In genomic region chr10:116269612-116270011, GRCh38 we compare ENCODE assay signal across 17 cellular contexts. TPM values are rescaled to one million over a fixed set of nuclear protein-coding genes. Genes with fewer than 3 reads are reported as not detected.
DNase-seq lines count a peak whose midpoint lies in the region; ATAC-seq and TF ChIP-seq lines count a peak whose summit lies in the region.
"Had no signal": no experiment of that assay in that cellular context is flagged by ENCODE, and none has a peak within 500 bp of the region (broad histone marks: within the 10 kb centered on the region; RNA-seq: fewer than 3 reads in every experiment).

No MANE protein-coding gene starts in this region.

- no peaks in the 10 kb centered on the region for H3K79me2 ChIP-seq in osteoblast (ENCODE audit: insufficient read depth, low read length)

- no peak for TF ChIP-seq EP300 in esophagus muscularis mucosa (IDR thresholded peaks at IDR 0.05)

- intact Hi-C loops in Right ventricle myocardium superior (cut with DNase I) (no loop called here), esophagus muscularis mucosa (cut with DNase I) (no loop called here), uterus (cut with DNase I; ENCODE audit: low total_unique reads) (no loop called here)

- no peak overlapping the region for H2AFZ ChIP-seq in osteoblast (ENCODE audit: low read length)

- WGBS in esophagus muscularis mucosa, result 62% methylated on average over 6 of the region's 6 CpGs

- H3K27me3 ChIP-seq in right atrium auricular region (peaks cover 0 to 17% of the 10 kb centered on the region in 2 donors), esophagus muscularis mucosa (peaks cover 0 to 70% (median 19%) of the 10 kb centered on the region in 4 donors), osteoblast (ENCODE audit: insufficient read depth, low read length) (peaks cover 30% of the 10 kb centered on the region), uterus (no peaks in the 10 kb centered on the region)

- TF ChIP-seq POLR2A in esophagus muscularis mucosa (IDR thresholded peaks at IDR 0.05; ENCODE audit: low read depth), result no peak
- TF ChIP-seq POLR2A in uterus (IDR thresholded peaks at IDR 0.05), result no peak

- H3K4me3 ChIP-seq in right atrium auricular region (no peak overlapping the region), esophagus muscularis mucosa (no peak overlapping the region), osteoblast (ENCODE audit: insufficient read depth, low read length) (no peak overlapping the region), uterus (no peak overlapping the region)
- H3K4me3 ChIP-seq: MG63, SK-N-MC had no signal

- no peaks in the 10 kb centered on the region for H4K20me1 ChIP-seq in osteoblast (ENCODE audit: insufficient read depth, low read length)

- H3K4me2 ChIP-seq in osteoblast (ENCODE audit: insufficient read depth, low read length), result no peak overlapping the region
- H3K4me2 ChIP-seq: KMS-11 had no signal

- H3K27ac ChIP-seq in right atrium auricular region (no peak overlapping the region), esophagus muscularis mucosa (replicated peaks in 1 of 4) (peak overlapping the region in 1 of 4 donors; percentile 80), osteoblast (ENCODE audit: low read depth, low read length) (no peak overlapping the region), uterus (no peak overlapping the region)
- H3K27ac ChIP-seq: KMS-11, SK-N-MC had no signal

- peaks cover 0 to 33% of the 10 kb centered on the region in 2 donors for H3K4me1 ChIP-seq in right atrium auricular region
- peaks cover 15 to 50% (median 44%) of the 10 kb centered on the region in 4 donors for H3K4me1 ChIP-seq in esophagus muscularis mucosa
- peaks cover 12% of the 10 kb centered on the region for H3K4me1 ChIP-seq in osteoblast (ENCODE audit: insufficient read depth, low read length)
- no peaks in the 10 kb centered on the region for H3K4me1 ChIP-seq in uterus

- H3K36me3 ChIP-seq in right atrium auricular region, result no peaks in the 10 kb centered on the region
- H3K36me3 ChIP-seq in esophagus muscularis mucosa, result peaks cover 0 to 4% (median 0%) of the 10 kb centered on the region in 4 donors
- H3K36me3 ChIP-seq in osteoblast (ENCODE audit: insufficient read depth, low read length), result no peaks in the 10 kb centered on the region
- H3K36me3 ChIP-seq in uterus, result no peaks in the 10 kb centered on the region
- H3K36me3 ChIP-seq: MG63 had no signal

- DNase-seq in Right ventricle myocardium superior, result peak; percentile 50
- no peak for DNase-seq in right atrium auricular region (ENCODE audit: low spot score)
- DNase-seq in esophagus muscularis mucosa (ENCODE audit: extremely low spot score), result peak; percentile 7
- DNase-seq in osteoblast (ENCODE audit: insufficient read length, low spot score, missing footprints), result peak; percentile 71
- peak; percentile 32 to 55 for DNase-seq in uterus
- no peak for DNase-seq in AG08395 (ENCODE audit: low spot score)
- DNase-seq: 8988T, C1 segment of cervical spinal cord, EL, HCEC 1CT, MG63, NCI-H1694 treated with DMSO at 0.1 percent for 48 hours, NCI-H345 had no signal

- ATAC-seq in Right ventricle myocardium superior (ENCODE audit: poor library complexity) (no peak), HG03571 (IDR thresholded peaks at IDR 0.05; ENCODE audit: unreplicated experiment) (no peak), GM18519 (IDR thresholded peaks at IDR 0.05; ENCODE audit: low FRiP score, unreplicated experiment) (no peak)

- TF ChIP-seq CTCF in right atrium auricular region (IDR thresholded peaks at IDR 0.05) (no peak), esophagus muscularis mucosa (IDR thresholded peaks at IDR 0.05) (no peak), osteoblast (IDR thresholded peaks at IDR 0.05; ENCODE audit: extremely low read depth, low read depth, low read length) (no peak), uterus (IDR thresholded peaks at IDR 0.05) (no peak)

- no peaks in the 10 kb centered on the region for H3K9me3 ChIP-seq in right atrium auricular region
- H3K9me3 ChIP-seq in esophagus muscularis mucosa, result no peaks in the 10 kb centered on the region
- H3K9me3 ChIP-seq in osteoblast (ENCODE audit: low read depth, low read length), result no peaks in the 10 kb centered on the region
- no peaks in the 10 kb centered on the region for H3K9me3 ChIP-seq in uterus
- H3K9me3 ChIP-seq: MG63 had no signal

RNA-seq across cellular contexts. Expression of gene GFRA1, which starts 3.4 kb away (rescaled TPM):
- total RNA-seq in Right ventricle myocardium superior (5.9 TPM), right atrium auricular region (10 to 100 TPM in 1 of 2 donors, 1 to 10 TPM in 1; 9.1 to 18.7 TPM), esophagus muscularis mucosa (10 to 100 TPM; 44.0 to 73.4 (median 64.5) TPM), osteoblast (76.0 and 76.6 TPM in 2 replicates), uterus (10 to 100 TPM in 3 of 4 donors, 1 to 10 TPM in 1; 2.6 to 75.1 (median 48.0) TPM)

RNA-seq across cellular contexts. Expression of gene CCDC172, which starts 54.6 kb away (rescaled TPM):
- not detected for total RNA-seq in Right ventricle myocardium superior
- not detected for total RNA-seq in right atrium auricular region
- not detected for total RNA-seq in esophagus muscularis mucosa
- not detected in 2 replicates for total RNA-seq in osteoblast
- total RNA-seq in uterus, result not detected

Comparison
In these comparisons a context has a peak if more than half of its experiments do, and no peak if none do; other contexts are left out.
1. DNase-seq: peak in Right ventricle myocardium superior (single experiment), esophagus muscularis mucosa (single experiment), osteoblast (single experiment) and uterus (2 of 2); none in right atrium auricular region (single experiment) and AG08395 (single experiment).